11 cellular contexts compared by ENCODE assay signal in genomic region chr1:51537568-51537967, GRCh38.
"Had no signal": no experiment of that assay in that cellular context is flagged by ENCODE, and none has a peak within 500 bp of the region (broad histone marks: within the 10 kb centered on the region; RNA-seq: fewer than 3 reads in every experiment).

No MANE protein-coding gene starts in this region.

- H3K4me3 ChIP-seq: GM23248, GM23338, HAP-1 had no signal

- ATAC-seq: GM23338, HCT116 had no signal

- H3K4me2 ChIP-seq: GM23338 had no signal

- FAIRE-seq: H1, H54 had no signal

- H2AFZ ChIP-seq: GM23248, GM23338 had no signal

- H3K9ac ChIP-seq: GM23248 had no signal

- H3K27ac ChIP-seq: GM23248 had no signal

- DNase-seq: GM23248, GOT3, H7, H9, HCEC 1CT, HFFc6 had no signal

- H3K36me3 ChIP-seq: HAP-1 had no signal

- H3K9me3 ChIP-seq: HAP-1 had no signal
